Comparison of ENCODE assay signal across 23 cellular contexts in genomic region chr2:9734308-9734707, GRCh38.
"Had no signal": no experiment of that assay in that cellular context is flagged by ENCODE, and none has a peak within 500 bp of the region (broad histone marks: within the 10 kb centered on the region; RNA-seq: fewer than 3 reads in every experiment).

No MANE protein-coding gene starts in this region.

- H3K4me3 Mint-ChIP-seq: natural killer cell had no signal

- H3K27ac ChIP-seq: coronary artery, dorsolateral prefrontal cortex, esophagus muscularis mucosa, foreskin keratinocyte, gastrocnemius medialis, heart right ventricle, left lung, lower lobe of right lung had no signal

- H3K27me3 ChIP-seq: dorsolateral prefrontal cortex, esophagus muscularis mucosa, foreskin keratinocyte, gastrocnemius medialis, heart right ventricle, left lung had no signal

- DNase-seq: dermis blood vessel endothelial cell; dorsolateral prefrontal cortex; effector CD4-positive, alpha-beta T cell; effector memory CD4-positive, alpha-beta T cell; foreskin keratinocyte; gastrocnemius medialis; glutamatergic neuron; head of caudate nucleus; heart right ventricle; hippocampal formation; left cardiac atrium; left lung; left ventricle myocardium superior; lower lobe of right lung; mesendoderm; midbrain; naive thymus-derived CD4-positive, alpha-beta T cell; natural killer cell had no signal

- FAIRE-seq: endothelial cell of umbilical vein, islet of Langerhans, keratinocyte had no signal

- H3K36me3 Mint-ChIP-seq: natural killer cell had no signal
